Comparison of ENCODE assay signal across 9 cellular contexts in the genomic region with DNA sequence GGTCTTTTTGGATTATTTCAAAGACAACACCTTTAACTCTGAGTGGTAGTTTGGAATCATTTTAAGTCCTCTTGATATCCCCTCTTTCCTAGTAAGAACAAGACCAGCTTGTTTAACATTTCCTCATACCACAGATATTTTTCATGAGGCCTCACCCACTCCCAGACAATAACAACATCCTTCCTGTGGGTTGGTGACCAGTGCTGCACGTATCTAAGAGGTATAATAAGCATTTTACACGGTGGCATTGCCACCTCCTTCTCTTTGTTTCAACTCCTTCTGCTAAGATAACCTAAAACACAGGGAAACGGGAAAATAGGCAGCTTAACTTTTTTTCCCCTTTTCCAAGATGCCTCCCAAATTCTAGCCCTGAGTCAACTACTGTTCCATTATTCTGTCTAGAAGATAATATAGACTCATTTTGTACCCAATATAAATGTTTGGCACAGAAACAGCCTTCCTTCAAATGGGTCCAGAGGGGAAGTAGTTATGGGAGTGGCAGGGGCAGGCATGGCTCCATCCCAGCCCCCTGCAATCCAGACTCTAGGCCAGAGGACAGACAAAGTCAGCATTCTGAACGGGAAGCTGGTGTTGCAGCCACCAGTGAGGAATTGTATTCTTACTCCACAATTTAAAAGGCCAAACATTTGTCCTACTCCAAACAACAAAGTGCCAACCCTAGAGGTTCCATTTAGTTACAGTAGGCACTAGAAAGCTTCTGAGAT. TPM values are rescaled to one million over a fixed set of nuclear protein-coding genes. Genes with fewer than 3 reads are reported as not detected.
A peak's percentile ranks its signal among the peaks of the same experiment; 100 is the strongest.
DNase-seq lines count a peak whose midpoint lies in the region; ATAC-seq lines count a peak whose summit lies in the region.
"Had no signal": no experiment of that assay in that cellular context is flagged by ENCODE, and none has a peak within 500 bp of the region (broad histone marks: within the 10 kb centered on the region; RNA-seq: fewer than 3 reads in every experiment).

No MANE protein-coding gene starts in this region.

- peak overlapping the region; percentile 74 for H3K27ac Mint-ChIP-seq in activated naive CD8-positive, alpha-beta T cell treated with anti-CD3 and anti-CD28 coated beads for 36 hours
- peak overlapping the region; percentile 54 to 94 (median 80) for H3K27ac Mint-ChIP-seq in immature natural killer cell
- H3K27ac Mint-ChIP-seq in stimulated activated naive CD8-positive, alpha-beta T cell treated with anti-CD3 and anti-CD28 coated beads, Interleukin-15, amount 100 ng/mL, for 72 hours, result peak overlapping the region in 1 of 2 donors; percentile 66

- no peak overlapping the region for H3K4me3 Mint-ChIP-seq in activated naive CD8-positive, alpha-beta T cell treated with anti-CD3 and anti-CD28 coated beads for 36 hours
- H3K4me3 Mint-ChIP-seq in immature natural killer cell, result peak overlapping the region; percentile 45 to 76 (median 58)
- peak overlapping the region; percentile 8 to 11 for H3K4me3 Mint-ChIP-seq in stimulated activated naive CD8-positive, alpha-beta T cell treated with anti-CD3 and anti-CD28 coated beads, Interleukin-15, amount 100 ng/mL, for 72 hours

- H3K36me3 Mint-ChIP-seq in activated naive CD8-positive, alpha-beta T cell treated with anti-CD3 and anti-CD28 coated beads for 36 hours, result peaks cover 60% of the 10 kb centered on the region
- H3K36me3 Mint-ChIP-seq in immature natural killer cell, result peaks cover 0 to 10% (median 3%) of the 10 kb centered on the region in 3 donors

- DNase-seq in HPDE6-E6E7 (ENCODE audit: extremely low spot score) (peak; percentile 45), immature natural killer cell (peak in 2 of 3 donors; percentile 10 to 12), NCI-H1417 treated with DMSO at 0.1 percent for 48 hours (lab: John Stamatoyannopoulos, UW) (no peak), NCI-H1930 (lab: John Stamatoyannopoulos, UW) (no peak)
- no peak for DNase-seq in activated naive CD8-positive, alpha-beta T cell treated with anti-CD3 and anti-CD28 coated beads for 36 hours
- DNase-seq in stimulated activated naive CD8-positive, alpha-beta T cell treated with anti-CD3 and anti-CD28 coated beads, Interleukin-15, amount 100 ng/mL, for 72 hours, result no peak
- DNase-seq: activated T-cell treated with anti-CD3 and anti-CD28 coated beads, Interleukin-2, amount 50 U/mL, for 48 hours; NCI-H1092 had no signal

- no peaks in the 10 kb centered on the region for H3K27me3 Mint-ChIP-seq in activated naive CD8-positive, alpha-beta T cell treated with anti-CD3 and anti-CD28 coated beads for 36 hours
- H3K27me3 Mint-ChIP-seq in immature natural killer cell (ENCODE audit: low read depth in 3 of 3), result no peaks in the 10 kb centered on the region
- no peaks in the 10 kb centered on the region for H3K27me3 Mint-ChIP-seq in stimulated activated naive CD8-positive, alpha-beta T cell treated with anti-CD3 and anti-CD28 coated beads, Interleukin-15, amount 100 ng/mL, for 72 hours

- H3K9me3 Mint-ChIP-seq in activated naive CD8-positive, alpha-beta T cell treated with anti-CD3 and anti-CD28 coated beads for 36 hours, result peaks cover 2% of the 10 kb centered on the region
- H3K9me3 Mint-ChIP-seq in immature natural killer cell, result no peaks in the 10 kb centered on the region
- no peaks in the 10 kb centered on the region for H3K9me3 Mint-ChIP-seq in stimulated activated naive CD8-positive, alpha-beta T cell treated with anti-CD3 and anti-CD28 coated beads, Interleukin-15, amount 100 ng/mL, for 72 hours

- H3K4me1 Mint-ChIP-seq in activated naive CD8-positive, alpha-beta T cell treated with anti-CD3 and anti-CD28 coated beads for 36 hours, result peaks cover 79% of the 10 kb centered on the region
- peaks cover 48 to 79% of the 10 kb centered on the region in 2 donors for H3K4me1 Mint-ChIP-seq in immature natural killer cell
- peaks cover 80% of the 10 kb centered on the region for H3K4me1 Mint-ChIP-seq in stimulated activated naive CD8-positive, alpha-beta T cell treated with anti-CD3 and anti-CD28 coated beads, Interleukin-15, amount 100 ng/mL, for 72 hours

- ATAC-seq in stimulated activated naive CD8-positive, alpha-beta T cell treated with anti-CD3 and anti-CD28 coated beads, Interleukin-15, amount 100 ng/mL, for 72 hours, result peak; percentile 52
- ATAC-seq in HG03439 (IDR thresholded peaks at IDR 0.05; ENCODE audit: unreplicated experiment), result no peak

RNA-seq across cellular contexts. Expression of a gene that starts 28.5 kb away (rescaled TPM):
- total RNA-seq in activated naive CD8-positive, alpha-beta T cell treated with anti-CD3 and anti-CD28 coated beads for 36 hours, result 10 to 100 TPM; 14.1 to 14.3 TPM
- polyA plus RNA-seq in immature natural killer cell, result 1 to 10 TPM in 2 of 3 donors, under 1 TPM in 1; 0.26 to 4.5 (median 1.1) TPM

Comparison
In these comparisons a context has a peak if more than half of its experiments do, and no peak if none do; other contexts are left out.
1. DNase-seq: peak in HPDE6-E6E7 (single experiment) and immature natural killer cell (2 of 3); none in activated naive CD8-positive, alpha-beta T cell treated with anti-CD3 and anti-CD28 coated beads for 36 hours (single experiment), stimulated activated naive CD8-positive, alpha-beta T cell treated with anti-CD3 and anti-CD28 coated beads, Interleukin-15, amount 100 ng/mL, for 72 hours (0 of 2), NCI-H1417 treated with DMSO at 0.1 percent for 48 hours (single experiment) and NCI-H1930 (0 of 2).